ENCODE assay signal across 7 cellular contexts in genomic region chr7:103297837-103298179, GRCh38.
DNase-seq lines count a peak whose midpoint lies in the region; ATAC-seq and TF ChIP-seq lines count a peak whose summit lies in the region.

No MANE protein-coding gene starts in this region.

- DNase-seq in NB4 (ENCODE audit: low read depth) (no peak), epithelial cell of prostate (ENCODE audit: low read depth, low spot score) (no peak), retinal pigment epithelial cell (ENCODE audit: low read depth) (no peak), hepatic stellate cell (ENCODE audit: low spot score) (no peak), NCI-H524 treated with DMSO at 0.1 percent for 48 hours (lab: John Stamatoyannopoulos, UW) (no peak)
- DNase-seq in activated CD4-positive, alpha-beta T cell treated with anti-CD3 and anti-CD28 coated beads, Interleukin-2, amount 50 U/mL, for 1 hour, result no peak

- no peak for TF ChIP-seq CTCF in NB4 (IDR thresholded peaks at IDR 0.05; ENCODE audit: low read depth, low read length)
- TF ChIP-seq CTCF in retinal pigment epithelial cell (conservative IDR thresholded peaks at IDR 0.05; ENCODE audit: low read depth, low read length), result no peak

- H3K4me3 ChIP-seq in NB4 (ENCODE audit: low read depth, low read length), result peak overlapping the region; percentile 81
- H3K4me3 ChIP-seq in retinal pigment epithelial cell (ENCODE audit: low read length), result peak overlapping the region; percentile 84

- peak overlapping the region; percentile 66 for H3K27ac ChIP-seq in epithelial cell of prostate

- peak; percentile 15 for ATAC-seq in GM21515 (IDR thresholded peaks at IDR 0.05; ENCODE audit: unreplicated experiment)

- no peak for TF ChIP-seq POLR2A in NB4 (IDR thresholded peaks at IDR 0.05; ENCODE audit: extremely low read depth, insufficient read length)
